Comparison of ENCODE assay signal across 8 cellular contexts in genomic region chrX:48676106-48676892, GRCh38. TPM values are rescaled to one million over a fixed set of nuclear protein-coding genes. Genes with fewer than 3 reads are reported as not detected.
DNase-seq lines count a peak whose midpoint lies in the region; ATAC-seq and TF ChIP-seq lines count a peak whose summit lies in the region.

No MANE protein-coding gene starts in this region.

- H3K9me3 Mint-ChIP-seq in activated naive CD4-positive, alpha-beta T cell treated with anti-CD3 and anti-CD28 coated beads, Interleukin-2, amount 50 U/mL, for 72 hours: no peaks in the 10 kb centered on the region
- H3K9me3 Mint-ChIP-seq in osteocyte (ENCODE audit: unreplicated experiment): peaks cover 3% of the 10 kb centered on the region

- H3K36me3 Mint-ChIP-seq in activated naive CD4-positive, alpha-beta T cell treated with anti-CD3 and anti-CD28 coated beads, Interleukin-2, amount 50 U/mL, for 72 hours: peaks cover 8 to 20% of the 10 kb centered on the region in 2 donors
- H3K36me3 Mint-ChIP-seq in osteocyte (ENCODE audit: unreplicated experiment): no peaks in the 10 kb centered on the region

- H3K27ac Mint-ChIP-seq in activated naive CD4-positive, alpha-beta T cell treated with anti-CD3 and anti-CD28 coated beads, Interleukin-2, amount 50 U/mL, for 72 hours: peak overlapping the region; percentile 91 to 96
- H3K27ac Mint-ChIP-seq in osteocyte (ENCODE audit: unreplicated experiment): peak overlapping the region; percentile 77

- peak overlapping the region; percentile 77 for H3K4me2 ChIP-seq in SK-N-SH

- H3K9me3 ChIP-seq in SK-N-SH (no peaks in the 10 kb centered on the region), thoracic aorta (no peaks in the 10 kb centered on the region)

- no peak for TF ChIP-seq RAD21 in SK-N-SH (IDR thresholded peaks at IDR 0.05; ENCODE audit: low read length)

- H3K27me3 Mint-ChIP-seq in osteocyte (ENCODE audit: unreplicated experiment): no peaks in the 10 kb centered on the region

- peak overlapping the region; percentile 85 for H3K4me3 Mint-ChIP-seq in osteocyte (ENCODE audit: unreplicated experiment)

- WGBS in SK-N-SH (ENCODE audit: low lambda C conversion rate): 28% methylated on average over 5 of the region's 67 CpGs

- H3K9ac ChIP-seq in SK-N-SH: peak overlapping the region; percentile 69

- peak overlapping the region; percentile 65 to 70 for H3K27ac ChIP-seq in SK-N-SH (ENCODE audit: low read depth in 2 of 2, low read length in 1 of 2)
- H3K27ac ChIP-seq in thoracic aorta: peak overlapping the region; percentile 60 to 71

- H3K36me3 ChIP-seq in SK-N-SH (replicated peaks in 1 of 2; ENCODE audit: control insufficient read depth in 1 of 2, insufficient read depth in 2 of 2, low read length in 1 of 2): no peaks in the 10 kb centered on the region
- no peaks in the 10 kb centered on the region for H3K36me3 ChIP-seq in thoracic aorta

- CTCF ChIA-PET in SK-N-SH (lab: Yijun Ruan, JAX): interaction anchor here (0.6 kb wide), 1 partner anchor 129 kb away, joined by 3 read pairs; no protein-coding TSS in a partner anchor

- DNase-seq in GM10266 (ENCODE audit: extremely low spot score) (peak; percentile 94), NCI-H1092 treated with DMSO at 0.1 percent for 48 hours (lab: John Stamatoyannopoulos, UW) (peak; percentile 90), SK-N-SH (peak; percentile 96), glomerular visceral epithelial cell (ENCODE audit: extremely low spot score) (peak; percentile 92), osteocyte (ENCODE audit: extremely low spot score, unreplicated experiment) (peak; percentile 95), thoracic aorta (ENCODE audit: low spot score) (peak; percentile 40)
- peak; percentile 84 to 94 for DNase-seq in activated naive CD4-positive, alpha-beta T cell treated with anti-CD3 and anti-CD28 coated beads, Interleukin-2, amount 50 U/mL, for 72 hours (ENCODE audit: low spot score in 2 of 2)

- no peak for TF ChIP-seq CTCF in GM10266 (IDR thresholded peaks at IDR 0.05; ENCODE audit: control insufficient read depth, insufficient read depth, low read depth, missing control alignments)
- no peak for TF ChIP-seq CTCF in SK-N-SH (IDR thresholded peaks at IDR 0.05)
- no peak for TF ChIP-seq CTCF in osteocyte (IDR thresholded peaks at IDR 0.05)
- TF ChIP-seq CTCF in thoracic aorta (IDR thresholded peaks at IDR 0.05): no peak

- no peaks in the 10 kb centered on the region for H4K20me1 ChIP-seq in SK-N-SH (ENCODE audit: insufficient read depth)

- peaks cover 7% of the 10 kb centered on the region; the same call in 1 of the 2 replicates for H3K27me3 ChIP-seq in SK-N-SH (ENCODE audit: insufficient read depth)
- H3K27me3 ChIP-seq in thoracic aorta (replicated peaks; ENCODE audit: insufficient read depth): no peaks in the 10 kb centered on the region

- peaks cover 11% of the 10 kb centered on the region for H3K4me1 Mint-ChIP-seq in osteocyte (ENCODE audit: unreplicated experiment)

- peaks cover 0 to 7% of the 10 kb centered on the region in 2 experiments; a peak in 1 of 4 replicates for H3K4me1 ChIP-seq in SK-N-SH (ENCODE audit: control insufficient read depth in 1 of 2, insufficient read depth in 2 of 2, low read depth in 1 of 2, low read length in 1 of 2)
- H3K4me1 ChIP-seq in thoracic aorta (ENCODE audit: control insufficient read depth in 1 of 2, low read depth in 2 of 2): no peaks in the 10 kb centered on the region

- H3K4me3 ChIP-seq in SK-N-SH (ENCODE audit: low read depth in 2 of 2, low read length in 1 of 2) (peak overlapping the region; percentile 60 to 73), thoracic aorta (peak overlapping the region; percentile 76)

- H2AFZ ChIP-seq in SK-N-SH (ENCODE audit: low read depth): peak overlapping the region; percentile 82

- H3K9me2 ChIP-seq in SK-N-SH: no peaks in the 10 kb centered on the region

- no peaks in the 10 kb centered on the region for H3F3A ChIP-seq in SK-N-SH (replicated peaks; ENCODE audit: insufficient read depth)

- H3K79me2 ChIP-seq in SK-N-SH (ENCODE audit: insufficient read depth): no peaks in the 10 kb centered on the region

- POLR2A ChIA-PET in SK-N-SH (lab: Yijun Ruan, JAX): interaction anchor here (0.6 to 1.0 kb wide), 4 partner anchors 20 to 215 kb away, joined by 4 to 5 read pairs (median 4); partner anchors contain the start of gene SUV39H1

- TF ChIP-seq EP300 in SK-N-SH (IDR thresholded peaks at IDR 0.05; ENCODE audit: borderline replicate concordance in 1 of 2, low read depth in 1 of 2, low read length in 1 of 2): no peak

- ATAC-seq in HG02623 (IDR thresholded peaks at IDR 0.05; ENCODE audit: unreplicated experiment) (peak; percentile 92), thoracic aorta (ENCODE audit: insufficient number of reproducible peaks, low FRiP score, low read depth) (peak; percentile 97)
- ATAC-seq in activated naive CD4-positive, alpha-beta T cell treated with anti-CD3 and anti-CD28 coated beads, Interleukin-2, amount 50 U/mL, for 72 hours: peak; percentile 90 to 95

TF ChIP-seq in SK-N-SH, 30 proteins besides CTCF, POLR2A, EP300 and RAD21 (continues in another document):
- TF ChIP-seq NRF1 (IDR thresholded peaks at IDR 0.05; ENCODE audit: low read depth, low read length) (peak; percentile 75), TAF1 (IDR thresholded peaks at IDR 0.05; ENCODE audit: borderline replicate concordance, low read depth, low read length) (0 out of 2 replicates have a peak, but pooled peaks have one; percentile 21), FOXJ3 (CRISPR knock-in tag; IDR thresholded peaks at IDR 0.05) (no peak), RFX5 (IDR thresholded peaks at IDR 0.05; ENCODE audit: low read length) (no peak), REST (IDR thresholded peaks at IDR 0.05; ENCODE audit: low read depth, low read length) (no peak), POLR2AphosphoS5 (IDR thresholded peaks at IDR 0.05; ENCODE audit: low read depth, low read length) (peak; percentile 78), MXI1 (IDR thresholded peaks at IDR 0.05; ENCODE audit: low read depth, low read length) (0 out of 2 replicates have a peak, but pooled peaks have one; percentile 25), NFIC (IDR thresholded peaks at IDR 0.05; ENCODE audit: borderline replicate concordance) (peak; percentile 32; the same call in 1 of the 2 replicates), IRF3 (IDR thresholded peaks at IDR 0.05; ENCODE audit: low read depth, low read length) (0 out of 2 replicates have a peak, but pooled peaks have one; percentile 21)

RNA-seq across cellular contexts. Expression of gene WAS, which starts 7.3 kb away (rescaled TPM):
- 0.24 and 0.30 TPM in 2 replicates for polyA plus RNA-seq in SK-N-SH (2012; rRNA removed)
- 0.06 and 0.14 TPM in 2 replicates for polyA plus RNA-seq in SK-N-SH (2012; cell fraction: cytosol; rRNA removed)
- 0.81 and 1.1 TPM in 2 replicates for polyA plus RNA-seq in SK-N-SH (2012; cell fraction: nucleus; rRNA removed)
- 10 to 100 TPM; 88.9 to 93.0 TPM for total RNA-seq in activated naive CD4-positive, alpha-beta T cell treated with anti-CD3 and anti-CD28 coated beads, Interleukin-2, amount 50 U/mL, for 72 hours
- total RNA-seq in osteocyte: 0.19 and 0.39 TPM in 2 replicates
- 1 to 10 TPM; 8.5 to 9.1 TPM for total RNA-seq in thoracic aorta

RNA-seq across cellular contexts. Expression of gene SUV39H1, which starts 20.2 kb away (rescaled TPM):
- 6.3 and 8.5 TPM in 2 replicates for polyA plus RNA-seq in SK-N-SH (2012; rRNA removed)
- 3.4 and 5.4 TPM in 2 replicates for polyA plus RNA-seq in SK-N-SH (2012; cell fraction: cytosol; rRNA removed)
- polyA plus RNA-seq in SK-N-SH (2012; cell fraction: nucleus; rRNA removed): 17.2 and 21.9 TPM in 2 replicates
- 10 to 100 TPM; 31.5 to 36.4 TPM for total RNA-seq in activated naive CD4-positive, alpha-beta T cell treated with anti-CD3 and anti-CD28 coated beads, Interleukin-2, amount 50 U/mL, for 72 hours
- total RNA-seq in osteocyte (4.5 and 5.1 TPM in 2 replicates), thoracic aorta (1 to 10 TPM; 3.5 to 4.4 TPM)

Comparison
In these comparisons a context has a peak if more than half of its experiments do, and no peak if none do; other contexts are left out.
1. Peak in every context shown above with its lines: DNase-seq, ATAC-seq, H3K4me3 ChIP-seq and H3K27ac ChIP-seq.
2. DNase-seq: peak in every context shown above with its lines; median percentile 96 in SK-N-SH; 95 in osteocyte; 94 in GM10266; 92 in glomerular visceral epithelial cell; 90 in NCI-H1092 treated with DMSO at 0.1 percent for 48 hours; 89 in activated naive CD4-positive, alpha-beta T cell treated with anti-CD3 and anti-CD28 coated beads, Interleukin-2, amount 50 U/mL, for 72 hours; 40 in thoracic aorta.
3. RNA of gene WAS, which starts 7.3 kb away (total RNA-seq): 88.9 to 93.0 TPM in activated naive CD4-positive, alpha-beta T cell treated with anti-CD3 and anti-CD28 coated beads, Interleukin-2, amount 50 U/mL, for 72 hours; 8.5 to 9.1 TPM in thoracic aorta and 0.19 to 0.39 TPM in osteocyte; every median in the first group is over 4 times any median in the second.